ENCODE assay signal across 3 cellular contexts in the genomic region with DNA sequence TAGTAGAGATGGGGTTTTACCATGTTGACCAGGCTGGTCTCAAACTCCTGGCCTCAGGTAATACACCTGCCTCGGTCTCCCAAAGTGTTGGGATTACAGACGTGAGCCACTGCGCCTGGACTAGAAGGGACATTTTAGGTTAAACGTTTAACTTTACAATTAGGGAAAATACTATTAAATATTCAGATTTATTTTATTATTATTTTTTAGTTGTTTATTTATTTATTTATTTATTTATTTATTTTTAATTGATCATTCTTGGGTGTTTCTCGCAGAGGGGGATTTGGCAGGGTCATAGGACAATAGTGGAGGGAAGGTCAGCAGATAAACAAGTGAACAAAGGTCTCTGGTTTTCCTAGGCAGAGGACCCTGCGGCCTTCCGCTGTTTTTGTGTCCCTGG. TPM values are rescaled to one million over a fixed set of nuclear protein-coding genes. Genes with fewer than 3 reads are reported as not detected.
DNase-seq lines count a peak whose midpoint lies in the region; ATAC-seq and TF ChIP-seq lines count a peak whose summit lies in the region.
"Not testable (repeated sequence)": the region's sequence is repeated elsewhere in the genome, so short reads cannot be mapped to it uniquely, and the experiment has no call there.

No MANE protein-coding gene starts in this region.

- H3K27me3 Mint-ChIP-seq in WTC11 (ENCODE audit: low read depth); activated CD4-positive, alpha-beta T cell treated with anti-CD3 and anti-CD28 coated beads, Interleukin-2, amount 10 ng/mL, durations not matched to agents 24 days and 14 days: not testable (repeated sequence)

- not testable (repeated sequence) for H3K4me3 Mint-ChIP-seq in WTC11; activated CD4-positive, alpha-beta T cell treated with anti-CD3 and anti-CD28 coated beads, Interleukin-2, amount 10 ng/mL, durations not matched to agents 24 days and 14 days

- not testable (repeated sequence) for DNase-seq in WTC11 (ENCODE audit: low spot score)
- DNase-seq in activated CD4-positive, alpha-beta T cell treated with anti-CD3 and anti-CD28 coated beads, Interleukin-2, amount 10 ng/mL, durations not matched to agents 24 days and 14 days: peak; percentile 23

- peak overlapping the region; percentile 35 for H3K27ac ChIP-seq in 22Rv1

- not testable (repeated sequence) for TF ChIP-seq CTCF in 22Rv1 (IDR thresholded peaks at IDR 0.05); WTC11 (IDR thresholded peaks at IDR 0.05)

- not testable (repeated sequence) for H3K27ac Mint-ChIP-seq in WTC11; activated CD4-positive, alpha-beta T cell treated with anti-CD3 and anti-CD28 coated beads, Interleukin-2, amount 10 ng/mL, durations not matched to agents 24 days and 14 days

- POLR2A ChIA-PET in WTC11 (lab: Charles Lee): not testable (repeated sequence)

- intact Hi-C loops in activated CD4-positive, alpha-beta T cell treated with anti-CD3 and anti-CD28 coated beads, Interleukin-2, amount 10 ng/mL, durations not matched to agents 24 days and 14 days (cut with micrococcal nuclease): loop anchor here (10.0 kb wide), 1 partner anchor 204 kb away; no protein-coding TSS in a partner anchor

- H3K36me3 Mint-ChIP-seq in WTC11: peaks cover 70% of the 10 kb centered on the region
- peaks cover 61% of the 10 kb centered on the region for H3K36me3 Mint-ChIP-seq in activated CD4-positive, alpha-beta T cell treated with anti-CD3 and anti-CD28 coated beads, Interleukin-2, amount 10 ng/mL, durations not matched to agents 24 days and 14 days (ENCODE audit: low read depth)

- not testable (repeated sequence) for ATAC-seq in WTC11

- CTCF ChIA-PET in WTC11 (lab: Charles Lee): not testable (repeated sequence)

- not testable (repeated sequence) for H3K4me1 Mint-ChIP-seq in WTC11; activated CD4-positive, alpha-beta T cell treated with anti-CD3 and anti-CD28 coated beads, Interleukin-2, amount 10 ng/mL, durations not matched to agents 24 days and 14 days

- H3K9me3 Mint-ChIP-seq in WTC11; activated CD4-positive, alpha-beta T cell treated with anti-CD3 and anti-CD28 coated beads, Interleukin-2, amount 10 ng/mL, durations not matched to agents 24 days and 14 days: not testable (repeated sequence)

TF ChIP-seq in WTC11, 78 proteins besides CTCF, POLR2A, EP300 and RAD21:
- peak; percentile 91 for TF ChIP-seq HMGA2 (CRISPR knock-in tag; IDR thresholded peaks at IDR 0.05)

RNA-seq across cellular contexts. Expression of a gene that starts 36.3 kb away (rescaled TPM):
- 65.0 to 65.9 TPM (median 65.4 TPM) in 3 replicates for total RNA-seq in WTC11 (2021)
- 58.7 and 58.9 TPM in 2 replicates for total RNA-seq in activated CD4-positive, alpha-beta T cell treated with anti-CD3 and anti-CD28 coated beads, Interleukin-2, amount 10 ng/mL, durations not matched to agents 24 days and 14 days
